ENCODE assay signal across 8 cellular contexts in the genomic region with DNA sequence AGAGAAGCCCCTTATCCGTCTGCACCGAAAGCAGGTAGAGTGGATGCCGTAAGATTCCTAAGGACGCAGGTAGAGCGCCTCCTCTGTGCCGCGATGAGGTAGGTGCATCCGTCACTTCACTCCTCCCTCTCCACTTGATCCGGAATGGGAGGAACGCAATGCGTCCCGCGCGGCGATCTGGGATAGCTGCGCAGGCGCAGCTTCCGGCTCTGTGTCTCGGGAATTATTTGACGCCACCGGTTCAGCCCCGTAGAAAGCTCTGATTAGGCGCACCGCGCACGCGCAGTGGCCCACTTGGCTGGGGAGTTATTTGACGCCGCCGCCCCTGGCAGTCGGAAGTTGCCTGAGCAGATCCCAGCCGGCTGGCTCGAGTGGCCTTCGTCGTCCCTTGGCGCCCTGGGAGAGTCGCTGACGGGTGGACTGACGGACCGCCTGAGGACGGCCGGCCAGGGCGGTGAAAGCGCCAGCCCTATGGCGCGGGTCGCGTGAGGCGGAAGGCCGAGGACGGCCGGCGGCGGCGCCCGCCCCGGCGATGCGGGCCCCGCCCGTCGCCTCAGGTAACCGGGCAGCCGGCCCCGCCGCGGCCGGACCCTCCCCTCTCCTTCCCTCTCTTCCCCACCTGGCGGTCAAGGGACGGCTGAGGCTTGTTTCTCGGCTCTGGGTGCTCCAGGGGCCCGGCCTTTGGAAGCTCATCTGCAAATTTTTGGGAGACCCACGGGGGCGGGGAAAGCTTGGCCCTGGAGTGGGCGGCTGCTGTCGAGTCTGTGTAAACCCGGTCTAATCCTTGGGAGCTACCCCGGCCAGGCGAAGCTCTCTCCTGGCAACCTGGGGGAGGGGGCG. TPM values are rescaled to one million over a fixed set of nuclear protein-coding genes. Genes with fewer than 3 reads are reported as not detected.
DNase-seq lines count a peak whose midpoint lies in the region; ATAC-seq and TF ChIP-seq lines count a peak whose summit lies in the region.

A gene (plus strand): TSS at position 331 of the 840 bp plus-strand sequence. CDS start 15,590 bp downstream, outside the sequence.

- H3K4me3 ChIP-seq in AG09309 (ENCODE audit: control insufficient read depth, low read depth, low read length), result peak within 1 kb of the TSS; percentile 68
- H3K4me3 ChIP-seq in smooth muscle cell, result peak within 1 kb of the TSS; percentile 70

- in situ Hi-C loops in GM18951 (cut with MboI; ENCODE audit: low sequenced_read_pairs, unreplicated experiment), result no loop called here

- no peaks in the 10 kb centered on the region; the same call in 1 of the 2 replicates for H3K27me3 Mint-ChIP-seq in WTC11 (ENCODE audit: low read depth)

- H3K4me1 Mint-ChIP-seq in WTC11, result peaks cover 20% of the 10 kb centered on the region

- WGBS in smooth muscle cell (ENCODE audit: low lambda C conversion rate), result 1% methylated on average over 67 of the region's 80 CpGs

- H3K9me3 ChIP-seq in smooth muscle cell (replicated peaks; ENCODE audit: low read depth), result no peaks in the 10 kb centered on the region

- H3K4me3 Mint-ChIP-seq in WTC11, result peak within 1 kb of the TSS; percentile 89

- TF ChIP-seq CTCF in AG09309 (IDR thresholded peaks at IDR 0.05; ENCODE audit: control insufficient read depth, insufficient read depth, low read depth, low read length, missing control alignments) (peak; percentile 41), WTC11 (IDR thresholded peaks at IDR 0.05) (no peak), smooth muscle cell (IDR thresholded peaks at IDR 0.05; ENCODE audit: borderline replicate concordance, insufficient read depth, poor library complexity, severe bottlenecking) (no peak)

- peak; percentile 83 for TF ChIP-seq POLR2A in GM18951 (IDR thresholded peaks at IDR 0.05; ENCODE audit: extremely low read depth, insufficient read depth, insufficient read length)

- CTCF ChIA-PET in WTC11 (lab: Charles Lee), result interaction anchor here (0.6 to 4.0 kb wide), 23 partner anchors 12 to 640 kb away, joined by 3 to 38 read pairs (median 5); a partner anchor contains a TSS

- H3K36me3 Mint-ChIP-seq in WTC11, result no peaks in the 10 kb centered on the region

- peak within 1 kb of the TSS; percentile 85 for H3K4me2 ChIP-seq in smooth muscle cell

- DNase-seq in AG09309 (ENCODE audit: low read depth) (peak; percentile 84), NCI-H226 (peak; percentile 97), WTC11 (ENCODE audit: low spot score) (peak; percentile 99), caudate nucleus (lab: John Stamatoyannopoulos, UW) (peak; percentile 54 to 99 (median 95)), iPS-NIHi7 (ENCODE audit: extremely low spot score) (peak; percentile 97), smooth muscle cell (lab: John Stamatoyannopoulos, UW; ENCODE audit: unreplicated experiment) (peak; percentile 93)

- peak within 1 kb of the TSS; percentile 92 for H2AFZ ChIP-seq in smooth muscle cell (ENCODE audit: low read depth)

- no peaks in the 10 kb centered on the region for H3K36me3 ChIP-seq in smooth muscle cell (ENCODE audit: low read depth)

- H3K9me3 Mint-ChIP-seq in WTC11, result no peaks in the 10 kb centered on the region

- ATAC-seq in HG03196 (IDR thresholded peaks at IDR 0.05; ENCODE audit: unreplicated experiment) (peak; percentile 89), WTC11 (peak; percentile 97)

- H3K27me3 ChIP-seq in smooth muscle cell (ENCODE audit: low read depth), result no peaks in the 10 kb centered on the region

- peaks cover 45% of the 10 kb centered on the region for H4K20me1 ChIP-seq in smooth muscle cell (ENCODE audit: low read depth)

- H3K4me1 ChIP-seq in smooth muscle cell (ENCODE audit: low read depth), result peaks cover 12% of the 10 kb centered on the region

- H3K27ac ChIP-seq in caudate nucleus (ENCODE audit: low read depth, low read length) (peak within 1 kb of the TSS; percentile 77), smooth muscle cell (ENCODE audit: low read depth) (peak within 1 kb of the TSS; percentile 73)

- POLR2A ChIA-PET in WTC11 (lab: Charles Lee), result interaction anchor here (0.5 to 1.9 kb wide), 6 partner anchors 8 to 58 kb away, joined by 3 to 19 read pairs (median 4); a partner anchor contains a TSS

- peak within 1 kb of the TSS; percentile 99 for H3K27ac Mint-ChIP-seq in WTC11

- peaks cover 49% of the 10 kb centered on the region for H3K79me2 ChIP-seq in smooth muscle cell (ENCODE audit: low read depth)

- H3F3A ChIP-seq in smooth muscle cell (ENCODE audit: low read depth), result peaks cover 5% of the 10 kb centered on the region

- H3K9ac ChIP-seq in smooth muscle cell (ENCODE audit: low read depth), result peak within 1 kb of the TSS; percentile 77

TF ChIP-seq in WTC11, 78 proteins besides CTCF, POLR2A, EP300 and RAD21:
- TF ChIP-seq, protein P1, sequence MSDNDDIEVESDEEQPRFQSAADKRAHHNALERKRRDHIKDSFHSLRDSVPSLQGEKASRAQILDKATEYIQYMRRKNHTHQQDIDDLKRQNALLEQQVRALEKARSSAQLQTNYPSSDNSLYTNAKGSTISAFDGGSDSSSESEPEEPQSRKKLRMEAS (CRISPR knock-in tag; IDR thresholded peaks at IDR 0.05), result peak; percentile 64
- TF ChIP-seq TEAD1 (CRISPR knock-in tag; IDR thresholded peaks at IDR 0.05), result peak; percentile 66; the same call in 1 of the 2 replicates
- no peak for TF ChIP-seq RELA (CRISPR knock-in tag; IDR thresholded peaks at IDR 0.05; ENCODE audit: borderline replicate concordance)
- TF ChIP-seq, protein P2, sequence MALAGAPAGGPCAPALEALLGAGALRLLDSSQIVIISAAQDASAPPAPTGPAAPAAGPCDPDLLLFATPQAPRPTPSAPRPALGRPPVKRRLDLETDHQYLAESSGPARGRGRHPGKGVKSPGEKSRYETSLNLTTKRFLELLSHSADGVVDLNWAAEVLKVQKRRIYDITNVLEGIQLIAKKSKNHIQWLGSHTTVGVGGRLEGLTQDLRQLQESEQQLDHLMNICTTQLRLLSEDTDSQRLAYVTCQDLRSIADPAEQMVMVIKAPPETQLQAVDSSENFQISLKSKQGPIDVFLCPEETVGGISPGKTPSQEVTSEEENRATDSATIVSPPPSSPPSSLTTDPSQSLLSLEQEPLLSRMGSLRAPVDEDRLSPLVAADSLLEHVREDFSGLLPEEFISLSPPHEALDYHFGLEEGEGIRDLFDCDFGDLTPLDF (CRISPR knock-in tag; IDR thresholded peaks at IDR 0.05), result no peak
- TF ChIP-seq ZBTB21 (CRISPR knock-in tag; IDR thresholded peaks at IDR 0.05; ENCODE audit: borderline replicate concordance), result peak; percentile 82; the same call in 1 of the 2 replicates
- peak; percentile 70 for TF ChIP-seq SP1 (CRISPR knock-in tag; conservative IDR thresholded peaks at IDR 0.05)
- TF ChIP-seq ZNF232 (CRISPR knock-in tag; IDR thresholded peaks at IDR 0.05), result 0 out of 2 replicates have a peak, but pooled peaks have one; percentile 19
- TF ChIP-seq, protein P3, sequence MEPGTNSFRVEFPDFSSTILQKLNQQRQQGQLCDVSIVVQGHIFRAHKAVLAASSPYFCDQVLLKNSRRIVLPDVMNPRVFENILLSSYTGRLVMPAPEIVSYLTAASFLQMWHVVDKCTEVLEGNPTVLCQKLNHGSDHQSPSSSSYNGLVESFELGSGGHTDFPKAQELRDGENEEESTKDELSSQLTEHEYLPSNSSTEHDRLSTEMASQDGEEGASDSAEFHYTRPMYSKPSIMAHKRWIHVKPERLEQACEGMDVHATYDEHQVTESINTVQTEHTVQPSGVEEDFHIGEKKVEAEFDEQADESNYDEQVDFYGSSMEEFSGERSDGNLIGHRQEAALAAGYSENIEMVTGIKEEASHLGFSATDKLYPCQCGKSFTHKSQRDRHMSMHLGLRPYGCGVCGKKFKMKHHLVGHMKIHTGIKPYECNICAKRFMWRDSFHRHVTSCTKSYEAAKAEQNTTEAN (CRISPR knock-in tag; IDR thresholded peaks at IDR 0.05), result no peak
- TF ChIP-seq GRHL2 (CRISPR knock-in tag; IDR thresholded peaks at IDR 0.05; ENCODE audit: insufficient replicate concordance, severe bottlenecking), result no peak
- peak; percentile 72 for TF ChIP-seq GABPB1 (CRISPR knock-in tag; IDR thresholded peaks at IDR 0.05)
- TF ChIP-seq ETV6 (CRISPR knock-in tag; IDR thresholded peaks at IDR 0.05), result peak; percentile 73; the same call in 1 of the 2 replicates

RNA-seq across cellular contexts. Expression of the gene that starts here (rescaled TPM):
- total RNA-seq in WTC11 (2021), result 29.4 to 36.7 TPM (median 31.4 TPM) in 3 replicates
- 33.3 and 43.2 TPM in 2 replicates for total RNA-seq in smooth muscle cell
- 8.9 and 11.4 TPM in 2 replicates for polyA plus RNA-seq in smooth muscle cell

Comparison
In these comparisons a context has a peak if more than half of its experiments do, and no peak if none do; other contexts are left out.
1. Peak in every context shown above with its lines: DNase-seq, ATAC-seq, H3K4me3 ChIP-seq and H3K27ac ChIP-seq.